1 cellular context compared by ENCODE assay signal in the genomic region with DNA sequence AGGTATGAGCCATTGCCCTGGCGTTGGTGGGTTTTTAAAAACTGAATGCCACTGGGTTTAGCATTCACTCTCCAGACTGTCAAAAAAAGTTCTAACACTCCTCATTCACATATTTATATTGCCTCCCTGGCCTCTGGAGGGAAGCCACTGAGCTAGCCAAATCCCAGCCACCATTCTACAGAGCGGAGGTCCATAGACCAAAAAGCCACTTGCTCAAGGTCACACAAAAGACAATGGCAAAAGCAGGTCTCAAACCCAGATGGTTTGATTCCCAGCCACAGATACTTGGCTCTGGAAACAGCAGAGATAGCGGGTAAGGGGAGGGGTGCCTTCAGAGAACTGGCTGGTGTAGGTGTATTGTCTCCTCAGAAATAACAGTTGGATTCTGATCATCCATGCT.
TF ChIP-seq lines count a peak whose summit lies in the region.

No MANE protein-coding gene starts in this region.

TF ChIP-seq in HepG2, 621 proteins besides CTCF, POLR2A, EP300 and RAD21:
- TF ChIP-seq SOX13 (IDR thresholded peaks at IDR 0.05) (no peak), SOX13 (CRISPR knock-in tag; conservative IDR thresholded peaks at IDR 0.05 in 1 of 2, IDR thresholded peaks at IDR 0.05 in 1 of 2) (peak in 1 of 2 experiments; percentile 71; a peak in 2 of 4 replicates), SALL1 (CRISPR knock-in tag; IDR thresholded peaks at IDR 0.05) (peak; percentile 33; the same call in 1 of the 2 replicates), CHCHD3 (CRISPR knock-in tag; IDR thresholded peaks at IDR 0.05) (no peak), BCL6 (CRISPR knock-in tag; IDR thresholded peaks at IDR 0.05) (no peak), ZMYM2 (CRISPR knock-in tag; IDR thresholded peaks at IDR 0.05) (peak; percentile 54; the same call in 1 of the 2 replicates), SOX5 (CRISPR knock-in tag; IDR thresholded peaks at IDR 0.05; ENCODE audit: borderline replicate concordance) (peak; percentile 45; the same call in 1 of the 2 replicates), ZBTB38 (CRISPR knock-in tag; IDR thresholded peaks at IDR 0.05) (0 out of 2 replicates have a peak, but pooled peaks have one; percentile 19), NR2C2 (CRISPR knock-in tag; IDR thresholded peaks at IDR 0.05; ENCODE audit: borderline replicate concordance) (no peak), SOX6 (IDR thresholded peaks at IDR 0.05) (no peak), SOX6 (CRISPR knock-in tag; IDR thresholded peaks at IDR 0.05) (peak; percentile 66; the same call in 1 of the 2 replicates), ZKSCAN5 (CRISPR knock-in tag; IDR thresholded peaks at IDR 0.05) (no peak), IKZF4 (CRISPR knock-in tag; IDR thresholded peaks at IDR 0.05; ENCODE audit: borderline replicate concordance, low read depth, not compliant biosample characterization) (no peak), ESRRA (CRISPR knock-in tag; IDR thresholded peaks at IDR 0.05; ENCODE audit: low read depth) (peak; percentile 95), HNF4A (CRISPR knock-in tag; IDR thresholded peaks at IDR 0.05) (peak; percentile 67), ZNF572 (CRISPR knock-in tag; IDR thresholded peaks at IDR 0.05) (0 out of 2 replicates have a peak, but pooled peaks have one; percentile 18), ZNF501 (CRISPR knock-in tag; IDR thresholded peaks at IDR 0.05) (0 out of 2 replicates have a peak, but pooled peaks have one; percentile 35), CHD4 (IDR thresholded peaks at IDR 0.05; ENCODE audit: borderline replicate concordance, low read length) (no peak), ZNF614 (CRISPR knock-in tag; IDR thresholded peaks at IDR 0.05; ENCODE audit: borderline replicate concordance) (no peak), ZNF24 (IDR thresholded peaks at IDR 0.05) (no peak)
- TF ChIP-seq, protein P1, sequence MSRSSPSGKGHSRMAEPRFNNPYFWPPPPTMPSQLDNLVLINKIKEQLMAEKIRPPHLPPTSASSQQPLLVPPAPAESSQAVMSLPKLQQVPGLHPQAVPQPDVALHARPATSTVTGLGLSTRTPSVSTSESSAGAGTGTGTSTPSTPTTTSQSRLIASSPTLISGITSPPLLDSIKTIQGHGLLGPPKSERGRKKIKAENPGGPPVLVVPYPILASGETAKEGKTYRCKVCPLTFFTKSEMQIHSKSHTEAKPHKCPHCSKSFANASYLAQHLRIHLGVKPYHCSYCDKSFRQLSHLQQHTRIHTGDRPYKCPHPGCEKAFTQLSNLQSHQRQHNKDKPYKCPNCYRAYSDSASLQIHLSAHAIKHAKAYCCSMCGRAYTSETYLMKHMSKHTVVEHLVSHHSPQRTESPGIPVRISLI (CRISPR knock-in tag; IDR thresholded peaks at IDR 0.05; ENCODE audit: borderline replicate concordance), result peak; percentile 42; the same call in 1 of the 2 replicates
- TF ChIP-seq, protein P2, sequence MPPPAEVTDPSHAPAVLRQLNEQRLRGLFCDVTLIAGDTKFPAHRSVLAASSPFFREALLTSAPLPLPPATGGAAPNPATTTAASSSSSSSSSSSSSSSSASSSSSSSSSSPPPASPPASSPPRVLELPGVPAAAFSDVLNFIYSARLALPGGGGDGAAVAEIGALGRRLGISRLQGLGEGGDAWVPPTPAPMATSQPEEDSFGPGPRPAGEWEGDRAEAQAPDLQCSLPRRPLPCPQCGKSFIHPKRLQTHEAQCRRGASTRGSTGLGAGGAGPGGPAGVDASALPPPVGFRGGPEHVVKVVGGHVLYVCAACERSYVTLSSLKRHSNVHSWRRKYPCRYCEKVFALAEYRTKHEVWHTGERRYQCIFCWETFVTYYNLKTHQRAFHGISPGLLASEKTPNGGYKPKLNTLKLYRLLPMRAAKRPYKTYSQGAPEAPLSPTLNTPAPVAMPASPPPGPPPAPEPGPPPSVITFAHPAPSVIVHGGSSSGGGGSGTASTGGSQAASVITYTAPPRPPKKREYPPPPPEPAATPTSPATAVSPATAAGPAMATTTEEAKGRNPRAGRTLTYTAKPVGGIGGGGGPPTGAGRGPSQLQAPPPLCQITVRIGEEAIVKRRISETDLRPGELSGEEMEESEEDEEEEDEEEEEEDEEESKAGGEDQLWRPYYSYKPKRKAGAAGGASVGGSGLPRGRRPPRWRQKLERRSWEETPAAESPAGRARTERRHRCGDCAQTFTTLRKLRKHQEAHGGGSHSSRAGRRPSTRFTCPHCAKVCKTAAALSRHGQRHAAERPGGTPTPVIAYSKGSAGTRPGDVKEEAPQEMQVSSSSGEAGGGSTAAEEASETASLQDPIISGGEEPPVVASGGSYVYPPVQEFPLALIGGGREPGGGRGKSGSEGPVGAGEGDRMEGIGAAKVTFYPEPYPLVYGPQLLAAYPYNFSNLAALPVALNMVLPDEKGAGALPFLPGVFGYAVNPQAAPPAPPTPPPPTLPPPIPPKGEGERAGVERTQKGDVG (CRISPR knock-in tag; IDR thresholded peaks at IDR 0.05; ENCODE audit: borderline replicate concordance), result peak; percentile 41; the same call in 1 of the 2 replicates
- TF ChIP-seq, protein P3, sequence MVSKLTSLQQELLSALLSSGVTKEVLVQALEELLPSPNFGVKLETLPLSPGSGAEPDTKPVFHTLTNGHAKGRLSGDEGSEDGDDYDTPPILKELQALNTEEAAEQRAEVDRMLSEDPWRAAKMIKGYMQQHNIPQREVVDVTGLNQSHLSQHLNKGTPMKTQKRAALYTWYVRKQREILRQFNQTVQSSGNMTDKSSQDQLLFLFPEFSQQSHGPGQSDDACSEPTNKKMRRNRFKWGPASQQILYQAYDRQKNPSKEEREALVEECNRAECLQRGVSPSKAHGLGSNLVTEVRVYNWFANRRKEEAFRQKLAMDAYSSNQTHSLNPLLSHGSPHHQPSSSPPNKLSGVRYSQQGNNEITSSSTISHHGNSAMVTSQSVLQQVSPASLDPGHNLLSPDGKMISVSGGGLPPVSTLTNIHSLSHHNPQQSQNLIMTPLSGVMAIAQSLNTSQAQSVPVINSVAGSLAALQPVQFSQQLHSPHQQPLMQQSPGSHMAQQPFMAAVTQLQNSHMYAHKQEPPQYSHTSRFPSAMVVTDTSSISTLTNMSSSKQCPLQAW (CRISPR knock-in tag; IDR thresholded peaks at IDR 0.05), result peak; percentile 62
- TF ChIP-seq, protein P4, sequence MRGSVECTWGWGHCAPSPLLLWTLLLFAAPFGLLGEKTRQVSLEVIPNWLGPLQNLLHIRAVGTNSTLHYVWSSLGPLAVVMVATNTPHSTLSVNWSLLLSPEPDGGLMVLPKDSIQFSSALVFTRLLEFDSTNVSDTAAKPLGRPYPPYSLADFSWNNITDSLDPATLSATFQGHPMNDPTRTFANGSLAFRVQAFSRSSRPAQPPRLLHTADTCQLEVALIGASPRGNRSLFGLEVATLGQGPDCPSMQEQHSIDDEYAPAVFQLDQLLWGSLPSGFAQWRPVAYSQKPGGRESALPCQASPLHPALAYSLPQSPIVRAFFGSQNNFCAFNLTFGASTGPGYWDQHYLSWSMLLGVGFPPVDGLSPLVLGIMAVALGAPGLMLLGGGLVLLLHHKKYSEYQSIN (CRISPR knock-in tag; IDR thresholded peaks at IDR 0.05; ENCODE audit: borderline replicate concordance), result no peak
- TF ChIP-seq, protein P5, sequence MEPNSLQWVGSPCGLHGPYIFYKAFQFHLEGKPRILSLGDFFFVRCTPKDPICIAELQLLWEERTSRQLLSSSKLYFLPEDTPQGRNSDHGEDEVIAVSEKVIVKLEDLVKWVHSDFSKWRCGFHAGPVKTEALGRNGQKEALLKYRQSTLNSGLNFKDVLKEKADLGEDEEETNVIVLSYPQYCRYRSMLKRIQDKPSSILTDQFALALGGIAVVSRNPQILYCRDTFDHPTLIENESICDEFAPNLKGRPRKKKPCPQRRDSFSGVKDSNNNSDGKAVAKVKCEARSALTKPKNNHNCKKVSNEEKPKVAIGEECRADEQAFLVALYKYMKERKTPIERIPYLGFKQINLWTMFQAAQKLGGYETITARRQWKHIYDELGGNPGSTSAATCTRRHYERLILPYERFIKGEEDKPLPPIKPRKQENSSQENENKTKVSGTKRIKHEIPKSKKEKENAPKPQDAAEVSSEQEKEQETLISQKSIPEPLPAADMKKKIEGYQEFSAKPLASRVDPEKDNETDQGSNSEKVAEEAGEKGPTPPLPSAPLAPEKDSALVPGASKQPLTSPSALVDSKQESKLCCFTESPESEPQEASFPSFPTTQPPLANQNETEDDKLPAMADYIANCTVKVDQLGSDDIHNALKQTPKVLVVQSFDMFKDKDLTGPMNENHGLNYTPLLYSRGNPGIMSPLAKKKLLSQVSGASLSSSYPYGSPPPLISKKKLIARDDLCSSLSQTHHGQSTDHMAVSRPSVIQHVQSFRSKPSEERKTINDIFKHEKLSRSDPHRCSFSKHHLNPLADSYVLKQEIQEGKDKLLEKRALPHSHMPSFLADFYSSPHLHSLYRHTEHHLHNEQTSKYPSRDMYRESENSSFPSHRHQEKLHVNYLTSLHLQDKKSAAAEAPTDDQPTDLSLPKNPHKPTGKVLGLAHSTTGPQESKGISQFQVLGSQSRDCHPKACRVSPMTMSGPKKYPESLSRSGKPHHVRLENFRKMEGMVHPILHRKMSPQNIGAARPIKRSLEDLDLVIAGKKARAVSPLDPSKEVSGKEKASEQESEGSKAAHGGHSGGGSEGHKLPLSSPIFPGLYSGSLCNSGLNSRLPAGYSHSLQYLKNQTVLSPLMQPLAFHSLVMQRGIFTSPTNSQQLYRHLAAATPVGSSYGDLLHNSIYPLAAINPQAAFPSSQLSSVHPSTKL (CRISPR knock-in tag; IDR thresholded peaks at IDR 0.05), result 0 out of 2 replicates have a peak, but pooled peaks have one; percentile 6
- TF ChIP-seq, protein P6, sequence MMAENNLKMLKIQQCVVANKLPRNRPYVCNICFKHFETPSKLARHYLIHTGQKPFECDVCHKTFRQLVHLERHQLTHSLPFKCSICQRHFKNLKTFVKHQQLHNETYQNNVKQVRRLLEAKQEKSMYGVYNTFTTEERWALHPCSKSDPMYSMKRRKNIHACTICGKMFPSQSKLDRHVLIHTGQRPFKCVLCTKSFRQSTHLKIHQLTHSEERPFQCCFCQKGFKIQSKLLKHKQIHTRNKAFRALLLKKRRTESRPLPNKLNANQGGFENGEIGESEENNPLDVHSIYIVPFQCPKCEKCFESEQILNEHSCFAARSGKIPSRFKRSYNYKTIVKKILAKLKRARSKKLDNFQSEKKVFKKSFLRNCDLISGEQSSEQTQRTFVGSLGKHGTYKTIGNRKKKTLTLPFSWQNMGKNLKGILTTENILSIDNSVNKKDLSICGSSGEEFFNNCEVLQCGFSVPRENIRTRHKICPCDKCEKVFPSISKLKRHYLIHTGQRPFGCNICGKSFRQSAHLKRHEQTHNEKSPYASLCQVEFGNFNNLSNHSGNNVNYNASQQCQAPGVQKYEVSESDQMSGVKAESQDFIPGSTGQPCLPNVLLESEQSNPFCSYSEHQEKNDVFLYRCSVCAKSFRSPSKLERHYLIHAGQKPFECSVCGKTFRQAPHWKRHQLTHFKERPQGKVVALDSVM (CRISPR knock-in tag; IDR thresholded peaks at IDR 0.05), result no peak
- TF ChIP-seq, protein P7, sequence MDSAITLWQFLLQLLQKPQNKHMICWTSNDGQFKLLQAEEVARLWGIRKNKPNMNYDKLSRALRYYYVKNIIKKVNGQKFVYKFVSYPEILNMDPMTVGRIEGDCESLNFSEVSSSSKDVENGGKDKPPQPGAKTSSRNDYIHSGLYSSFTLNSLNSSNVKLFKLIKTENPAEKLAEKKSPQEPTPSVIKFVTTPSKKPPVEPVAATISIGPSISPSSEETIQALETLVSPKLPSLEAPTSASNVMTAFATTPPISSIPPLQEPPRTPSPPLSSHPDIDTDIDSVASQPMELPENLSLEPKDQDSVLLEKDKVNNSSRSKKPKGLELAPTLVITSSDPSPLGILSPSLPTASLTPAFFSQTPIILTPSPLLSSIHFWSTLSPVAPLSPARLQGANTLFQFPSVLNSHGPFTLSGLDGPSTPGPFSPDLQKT (CRISPR knock-in tag; IDR thresholded peaks at IDR 0.05; ENCODE audit: borderline replicate concordance), result no peak
- TF ChIP-seq, protein P8, sequence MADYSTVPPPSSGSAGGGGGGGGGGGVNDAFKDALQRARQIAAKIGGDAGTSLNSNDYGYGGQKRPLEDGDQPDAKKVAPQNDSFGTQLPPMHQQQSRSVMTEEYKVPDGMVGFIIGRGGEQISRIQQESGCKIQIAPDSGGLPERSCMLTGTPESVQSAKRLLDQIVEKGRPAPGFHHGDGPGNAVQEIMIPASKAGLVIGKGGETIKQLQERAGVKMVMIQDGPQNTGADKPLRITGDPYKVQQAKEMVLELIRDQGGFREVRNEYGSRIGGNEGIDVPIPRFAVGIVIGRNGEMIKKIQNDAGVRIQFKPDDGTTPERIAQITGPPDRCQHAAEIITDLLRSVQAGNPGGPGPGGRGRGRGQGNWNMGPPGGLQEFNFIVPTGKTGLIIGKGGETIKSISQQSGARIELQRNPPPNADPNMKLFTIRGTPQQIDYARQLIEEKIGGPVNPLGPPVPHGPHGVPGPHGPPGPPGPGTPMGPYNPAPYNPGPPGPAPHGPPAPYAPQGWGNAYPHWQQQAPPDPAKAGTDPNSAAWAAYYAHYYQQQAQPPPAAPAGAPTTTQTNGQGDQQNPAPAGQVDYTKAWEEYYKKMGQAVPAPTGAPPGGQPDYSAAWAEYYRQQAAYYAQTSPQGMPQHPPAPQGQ (CRISPR knock-in tag; IDR thresholded peaks at IDR 0.05; ENCODE audit: borderline replicate concordance), result no peak
- TF ChIP-seq, protein P9, sequence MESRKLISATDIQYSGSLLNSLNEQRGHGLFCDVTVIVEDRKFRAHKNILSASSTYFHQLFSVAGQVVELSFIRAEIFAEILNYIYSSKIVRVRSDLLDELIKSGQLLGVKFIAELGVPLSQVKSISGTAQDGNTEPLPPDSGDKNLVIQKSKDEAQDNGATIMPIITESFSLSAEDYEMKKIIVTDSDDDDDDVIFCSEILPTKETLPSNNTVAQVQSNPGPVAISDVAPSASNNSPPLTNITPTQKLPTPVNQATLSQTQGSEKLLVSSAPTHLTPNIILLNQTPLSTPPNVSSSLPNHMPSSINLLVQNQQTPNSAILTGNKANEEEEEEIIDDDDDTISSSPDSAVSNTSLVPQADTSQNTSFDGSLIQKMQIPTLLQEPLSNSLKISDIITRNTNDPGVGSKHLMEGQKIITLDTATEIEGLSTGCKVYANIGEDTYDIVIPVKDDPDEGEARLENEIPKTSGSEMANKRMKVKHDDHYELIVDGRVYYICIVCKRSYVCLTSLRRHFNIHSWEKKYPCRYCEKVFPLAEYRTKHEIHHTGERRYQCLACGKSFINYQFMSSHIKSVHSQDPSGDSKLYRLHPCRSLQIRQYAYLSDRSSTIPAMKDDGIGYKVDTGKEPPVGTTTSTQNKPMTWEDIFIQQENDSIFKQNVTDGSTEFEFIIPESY (CRISPR knock-in tag; IDR thresholded peaks at IDR 0.05), result 0 out of 2 replicates have a peak, but pooled peaks have one; percentile 30
- TF ChIP-seq, protein P10, sequence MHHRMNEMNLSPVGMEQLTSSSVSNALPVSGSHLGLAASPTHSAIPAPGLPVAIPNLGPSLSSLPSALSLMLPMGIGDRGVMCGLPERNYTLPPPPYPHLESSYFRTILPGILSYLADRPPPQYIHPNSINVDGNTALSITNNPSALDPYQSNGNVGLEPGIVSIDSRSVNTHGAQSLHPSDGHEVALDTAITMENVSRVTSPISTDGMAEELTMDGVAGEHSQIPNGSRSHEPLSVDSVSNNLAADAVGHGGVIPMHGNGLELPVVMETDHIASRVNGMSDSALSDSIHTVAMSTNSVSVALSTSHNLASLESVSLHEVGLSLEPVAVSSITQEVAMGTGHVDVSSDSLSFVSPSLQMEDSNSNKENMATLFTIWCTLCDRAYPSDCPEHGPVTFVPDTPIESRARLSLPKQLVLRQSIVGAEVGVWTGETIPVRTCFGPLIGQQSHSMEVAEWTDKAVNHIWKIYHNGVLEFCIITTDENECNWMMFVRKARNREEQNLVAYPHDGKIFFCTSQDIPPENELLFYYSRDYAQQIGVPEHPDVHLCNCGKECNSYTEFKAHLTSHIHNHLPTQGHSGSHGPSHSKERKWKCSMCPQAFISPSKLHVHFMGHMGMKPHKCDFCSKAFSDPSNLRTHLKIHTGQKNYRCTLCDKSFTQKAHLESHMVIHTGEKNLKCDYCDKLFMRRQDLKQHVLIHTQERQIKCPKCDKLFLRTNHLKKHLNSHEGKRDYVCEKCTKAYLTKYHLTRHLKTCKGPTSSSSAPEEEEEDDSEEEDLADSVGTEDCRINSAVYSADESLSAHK (CRISPR knock-in tag; IDR thresholded peaks at IDR 0.05; ENCODE audit: borderline replicate concordance), result no peak
